In genomic region chr9:124284237-124284831, GRCh38 we compare ENCODE assay signal across 1 cellular context.
TF ChIP-seq lines count a peak whose summit lies in the region.

No MANE protein-coding gene starts in this region.

TF ChIP-seq in HepG2, 621 proteins besides CTCF, POLR2A, EP300 and RAD21 (continued from another document and continues in another):
- TF ChIP-seq FOXP4 (CRISPR knock-in tag; IDR thresholded peaks at IDR 0.05) = peak; percentile 59
- no peak for TF ChIP-seq SOX13 (IDR thresholded peaks at IDR 0.05)
- TF ChIP-seq SOX13 (CRISPR knock-in tag; conservative IDR thresholded peaks at IDR 0.05 in 1 of 2, IDR thresholded peaks at IDR 0.05 in 1 of 2) = peak in 1 of 2 experiments; percentile 55; a peak in 1 of 4 replicates
- TF ChIP-seq ZNF574 (CRISPR knock-in tag; IDR thresholded peaks at IDR 0.05) = peak; percentile 17; the same call in 1 of the 2 replicates
- TF ChIP-seq, protein P1, sequence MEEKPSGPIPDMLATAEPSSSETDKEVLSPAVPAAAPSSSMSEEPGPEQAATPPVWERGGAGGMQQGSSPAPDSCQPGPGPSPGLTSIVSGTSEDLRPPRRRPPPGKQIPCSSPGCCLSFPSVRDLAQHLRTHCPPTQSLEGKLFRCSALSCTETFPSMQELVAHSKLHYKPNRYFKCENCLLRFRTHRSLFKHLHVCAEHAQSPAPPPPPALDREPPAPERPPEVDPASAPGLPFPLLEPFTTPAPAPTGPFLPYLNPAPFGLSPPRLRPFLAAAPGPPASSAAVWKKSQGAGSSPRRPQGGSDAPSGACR (CRISPR knock-in tag; IDR thresholded peaks at IDR 0.05) = 0 out of 2 replicates have a peak, but pooled peaks have one; percentile 43
- TF ChIP-seq RFX5 (IDR thresholded peaks at IDR 0.05; ENCODE audit: low read depth, low read length) = no peak
- TF ChIP-seq TFDP1 (CRISPR knock-in tag; IDR thresholded peaks at IDR 0.05; ENCODE audit: borderline replicate concordance) = peak; percentile 28; the same call in 1 of the 2 replicates
- TF ChIP-seq IKZF5 (CRISPR knock-in tag; IDR thresholded peaks at IDR 0.05) = peak; percentile 56; the same call in 1 of the 2 replicates
- TF ChIP-seq, protein P2, sequence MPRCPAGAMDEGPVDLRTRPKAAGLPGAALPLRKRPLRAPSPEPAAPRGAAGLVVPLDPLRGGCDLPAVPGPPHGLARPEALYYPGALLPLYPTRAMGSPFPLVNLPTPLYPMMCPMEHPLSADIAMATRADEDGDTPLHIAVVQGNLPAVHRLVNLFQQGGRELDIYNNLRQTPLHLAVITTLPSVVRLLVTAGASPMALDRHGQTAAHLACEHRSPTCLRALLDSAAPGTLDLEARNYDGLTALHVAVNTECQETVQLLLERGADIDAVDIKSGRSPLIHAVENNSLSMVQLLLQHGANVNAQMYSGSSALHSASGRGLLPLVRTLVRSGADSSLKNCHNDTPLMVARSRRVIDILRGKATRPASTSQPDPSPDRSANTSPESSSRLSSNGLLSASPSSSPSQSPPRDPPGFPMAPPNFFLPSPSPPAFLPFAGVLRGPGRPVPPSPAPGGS (CRISPR knock-in tag; IDR thresholded peaks at IDR 0.05) = no peak
- TF ChIP-seq, protein P3, sequence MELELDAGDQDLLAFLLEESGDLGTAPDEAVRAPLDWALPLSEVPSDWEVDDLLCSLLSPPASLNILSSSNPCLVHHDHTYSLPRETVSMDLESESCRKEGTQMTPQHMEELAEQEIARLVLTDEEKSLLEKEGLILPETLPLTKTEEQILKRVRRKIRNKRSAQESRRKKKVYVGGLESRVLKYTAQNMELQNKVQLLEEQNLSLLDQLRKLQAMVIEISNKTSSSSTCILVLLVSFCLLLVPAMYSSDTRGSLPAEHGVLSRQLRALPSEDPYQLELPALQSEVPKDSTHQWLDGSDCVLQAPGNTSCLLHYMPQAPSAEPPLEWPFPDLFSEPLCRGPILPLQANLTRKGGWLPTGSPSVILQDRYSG (CRISPR knock-in tag; IDR thresholded peaks at IDR 0.05) = no peak
- TF ChIP-seq STAT5B (CRISPR knock-in tag; IDR thresholded peaks at IDR 0.05) = no peak
- TF ChIP-seq KMT2A (CRISPR knock-in tag; IDR thresholded peaks at IDR 0.05) = 0 out of 2 replicates have a peak, but pooled peaks have one; percentile 38
- TF ChIP-seq ZNF563 (CRISPR knock-in tag; IDR thresholded peaks at IDR 0.05) = 0 out of 2 replicates have a peak, but pooled peaks have one; percentile 30
- TF ChIP-seq GATAD1 (CRISPR knock-in tag; IDR thresholded peaks at IDR 0.05) = peak; percentile 32; the same call in 1 of the 2 replicates
- TF ChIP-seq CBFB (CRISPR knock-in tag; IDR thresholded peaks at IDR 0.05) = no peak
- TF ChIP-seq ZSCAN31 (CRISPR knock-in tag; IDR thresholded peaks at IDR 0.05; ENCODE audit: low read depth) = peak; percentile 53; the same call in 1 of the 2 replicates
- TF ChIP-seq ZFX (CRISPR knock-in tag; IDR thresholded peaks at IDR 0.05; ENCODE audit: low read depth) = peak; percentile 68
- TF ChIP-seq, protein P4, sequence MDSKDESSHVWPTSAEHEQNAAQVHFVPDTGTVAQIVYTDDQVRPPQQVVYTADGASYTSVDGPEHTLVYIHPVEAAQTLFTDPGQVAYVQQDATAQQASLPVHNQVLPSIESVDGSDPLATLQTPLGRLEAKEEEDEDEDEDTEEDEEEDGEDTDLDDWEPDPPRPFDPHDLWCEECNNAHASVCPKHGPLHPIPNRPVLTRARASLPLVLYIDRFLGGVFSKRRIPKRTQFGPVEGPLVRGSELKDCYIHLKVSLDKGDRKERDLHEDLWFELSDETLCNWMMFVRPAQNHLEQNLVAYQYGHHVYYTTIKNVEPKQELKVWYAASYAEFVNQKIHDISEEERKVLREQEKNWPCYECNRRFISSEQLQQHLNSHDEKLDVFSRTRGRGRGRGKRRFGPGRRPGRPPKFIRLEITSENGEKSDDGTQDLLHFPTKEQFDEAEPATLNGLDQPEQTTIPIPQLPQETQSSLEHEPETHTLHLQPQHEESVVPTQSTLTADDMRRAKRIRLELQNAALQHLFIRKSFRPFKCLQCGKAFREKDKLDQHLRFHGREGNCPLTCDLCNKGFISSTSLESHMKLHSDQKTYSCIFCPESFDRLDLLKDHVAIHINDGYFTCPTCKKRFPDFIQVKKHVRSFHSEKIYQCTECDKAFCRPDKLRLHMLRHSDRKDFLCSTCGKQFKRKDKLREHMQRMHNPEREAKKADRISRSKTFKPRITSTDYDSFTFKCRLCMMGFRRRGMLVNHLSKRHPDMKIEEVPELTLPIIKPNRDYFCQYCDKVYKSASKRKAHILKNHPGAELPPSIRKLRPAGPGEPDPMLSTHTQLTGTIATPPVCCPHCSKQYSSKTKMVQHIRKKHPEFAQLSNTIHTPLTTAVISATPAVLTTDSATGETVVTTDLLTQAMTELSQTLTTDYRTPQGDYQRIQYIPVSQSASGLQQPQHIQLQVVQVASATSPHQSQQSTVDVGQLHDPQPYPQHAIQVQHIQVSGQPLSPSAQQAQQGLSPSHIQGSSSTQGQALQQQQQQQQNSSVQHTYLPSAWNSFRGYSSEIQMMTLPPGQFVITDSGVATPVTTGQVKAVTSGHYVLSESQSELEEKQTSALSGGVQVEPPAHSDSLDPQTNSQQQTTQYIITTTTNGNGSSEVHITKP (CRISPR knock-in tag; IDR thresholded peaks at IDR 0.05; ENCODE audit: low read depth) = 0 out of 2 replicates have a peak, but pooled peaks have one; percentile 18
- TF ChIP-seq BCL6 (CRISPR knock-in tag; IDR thresholded peaks at IDR 0.05) = peak; percentile 41
- TF ChIP-seq, protein P5, sequence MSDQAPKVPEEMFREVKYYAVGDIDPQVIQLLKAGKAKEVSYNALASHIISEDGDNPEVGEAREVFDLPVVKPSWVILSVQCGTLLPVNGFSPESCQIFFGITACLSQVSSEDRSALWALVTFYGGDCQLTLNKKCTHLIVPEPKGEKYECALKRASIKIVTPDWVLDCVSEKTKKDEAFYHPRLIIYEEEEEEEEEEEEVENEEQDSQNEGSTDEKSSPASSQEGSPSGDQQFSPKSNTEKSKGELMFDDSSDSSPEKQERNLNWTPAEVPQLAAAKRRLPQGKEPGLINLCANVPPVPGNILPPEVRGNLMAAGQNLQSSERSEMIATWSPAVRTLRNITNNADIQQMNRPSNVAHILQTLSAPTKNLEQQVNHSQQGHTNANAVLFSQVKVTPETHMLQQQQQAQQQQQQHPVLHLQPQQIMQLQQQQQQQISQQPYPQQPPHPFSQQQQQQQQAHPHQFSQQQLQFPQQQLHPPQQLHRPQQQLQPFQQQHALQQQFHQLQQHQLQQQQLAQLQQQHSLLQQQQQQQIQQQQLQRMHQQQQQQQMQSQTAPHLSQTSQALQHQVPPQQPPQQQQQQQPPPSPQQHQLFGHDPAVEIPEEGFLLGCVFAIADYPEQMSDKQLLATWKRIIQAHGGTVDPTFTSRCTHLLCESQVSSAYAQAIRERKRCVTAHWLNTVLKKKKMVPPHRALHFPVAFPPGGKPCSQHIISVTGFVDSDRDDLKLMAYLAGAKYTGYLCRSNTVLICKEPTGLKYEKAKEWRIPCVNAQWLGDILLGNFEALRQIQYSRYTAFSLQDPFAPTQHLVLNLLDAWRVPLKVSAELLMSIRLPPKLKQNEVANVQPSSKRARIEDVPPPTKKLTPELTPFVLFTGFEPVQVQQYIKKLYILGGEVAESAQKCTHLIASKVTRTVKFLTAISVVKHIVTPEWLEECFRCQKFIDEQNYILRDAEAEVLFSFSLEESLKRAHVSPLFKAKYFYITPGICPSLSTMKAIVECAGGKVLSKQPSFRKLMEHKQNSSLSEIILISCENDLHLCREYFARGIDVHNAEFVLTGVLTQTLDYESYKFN (CRISPR knock-in tag; conservative IDR thresholded peaks at IDR 0.05) = peak; percentile 88
- TF ChIP-seq FOSL2 (CRISPR knock-in tag; IDR thresholded peaks at IDR 0.05) = peak; percentile 59
- peak; percentile 36; the same call in 1 of the 2 replicates for TF ChIP-seq ZNF331 (CRISPR knock-in tag; IDR thresholded peaks at IDR 0.05)
- TF ChIP-seq ZNF235 (CRISPR knock-in tag; IDR thresholded peaks at IDR 0.05; ENCODE audit: borderline replicate concordance) = no peak; the same call in 1 of the 2 replicates
- TF ChIP-seq LCORL (IDR thresholded peaks at IDR 0.05) = no peak
- peak; percentile 86 for TF ChIP-seq LCORL (CRISPR knock-in tag; IDR thresholded peaks at IDR 0.05)
- peak; percentile 65 for TF ChIP-seq ZNF687 (CRISPR knock-in tag; IDR thresholded peaks at IDR 0.05)
- peak; percentile 53; the same call in 1 of the 2 replicates for TF ChIP-seq ZZZ3 (CRISPR knock-in tag; IDR thresholded peaks at IDR 0.05; ENCODE audit: borderline replicate concordance)
- TF ChIP-seq ZNF180 (CRISPR knock-in tag; IDR thresholded peaks at IDR 0.05; ENCODE audit: borderline replicate concordance, low read depth) = no peak
- peak; percentile 85 for TF ChIP-seq SALL1 (CRISPR knock-in tag; IDR thresholded peaks at IDR 0.05)
- peak; percentile 16; the same call in 1 of the 2 replicates for TF ChIP-seq JUN (CRISPR knock-in tag; IDR thresholded peaks at IDR 0.05)
